ENCODE assay signal across 1 cellular context in the genomic region with DNA sequence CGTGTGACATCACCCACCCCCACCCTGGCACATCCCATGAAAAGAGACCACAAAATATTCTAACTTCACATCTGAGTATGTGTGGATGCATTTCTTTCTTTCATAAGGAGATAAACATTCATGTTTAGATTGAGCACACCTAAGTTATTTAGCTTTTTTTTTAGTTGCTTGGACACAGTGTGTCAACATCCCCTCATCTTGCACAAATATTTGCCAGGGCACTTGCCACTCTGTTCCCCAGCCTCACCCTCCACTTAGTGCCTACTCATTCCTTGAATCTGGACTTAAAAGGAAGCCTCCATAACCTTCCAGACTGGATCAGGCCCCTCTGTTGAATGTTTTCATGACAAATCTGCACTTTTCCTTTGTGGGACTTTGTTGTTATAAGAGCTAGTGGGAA.
A peak's percentile ranks its signal among the peaks of the same experiment; 100 is the strongest.
TF ChIP-seq lines count a peak whose summit lies in the region.

No MANE protein-coding gene starts in this region.

TF ChIP-seq in A549, 52 proteins besides CTCF, POLR2A, EP300 and RAD21:
- TF ChIP-seq FOXS1 (CRISPR knock-in tag; IDR thresholded peaks at IDR 0.05) (no peak), POLR2AphosphoS2 (conservative IDR thresholded peaks at IDR 0.05; ENCODE audit: low read length) (no peak), BHLHE40 (IDR thresholded peaks at IDR 0.05; ENCODE audit: low read depth, low read length) (no peak), KDM1A (IDR thresholded peaks at IDR 0.05; ENCODE audit: low read depth) (no peak), FOSL2 (IDR thresholded peaks at IDR 0.05) (no peak), FOSL2 (CRISPR knock-in tag; IDR thresholded peaks at IDR 0.05) (0 out of 2 replicates have a peak, but pooled peaks have one; percentile 12), HDAC2 (IDR thresholded peaks at IDR 0.05) (no peak), CBX8 (IDR thresholded peaks at IDR 0.05) (no peak), JUN (IDR thresholded peaks at IDR 0.05) (no peak), ZC3H11A (IDR thresholded peaks at IDR 0.05) (no peak), RCOR1 (IDR thresholded peaks at IDR 0.05; ENCODE audit: low read depth, low read length) (no peak), ESRRA (IDR thresholded peaks at IDR 0.05; ENCODE audit: borderline replicate concordance, low read length) (no peak), TP53 (CRISPR knock-in tag; IDR thresholded peaks at IDR 0.05) (no peak), ZFP36 (IDR thresholded peaks at IDR 0.05; ENCODE audit: borderline replicate concordance, partially characterized antibody) (no peak), ZSCAN20 (CRISPR knock-in tag; IDR thresholded peaks at IDR 0.05) (no peak), TFCP2L1 (CRISPR knock-in tag; IDR thresholded peaks at IDR 0.05) (no peak), FOSB (CRISPR knock-in tag; IDR thresholded peaks at IDR 0.05) (no peak), CBX2 (IDR thresholded peaks at IDR 0.05; ENCODE audit: borderline replicate concordance, low read depth) (no peak), HES2 (IDR thresholded peaks at IDR 0.05) (no peak), MAX (IDR thresholded peaks at IDR 0.05) (peak; percentile 18; the same call in 1 of the 2 replicates), CEBPB (IDR thresholded peaks at IDR 0.05) (peak in 1 of 2 experiments; percentile 48; a peak in 1 of 4 replicates), KDM5A (IDR thresholded peaks at IDR 0.05) (no peak), SMC3 (IDR thresholded peaks at IDR 0.05) (no peak), REST (IDR thresholded peaks at IDR 0.05) (no peak), HOXB5 (CRISPR knock-in tag; IDR thresholded peaks at IDR 0.05) (no peak), RFX5 (IDR thresholded peaks at IDR 0.05) (no peak), MAFK (IDR thresholded peaks at IDR 0.05; ENCODE audit: partially characterized antibody) (peak; percentile 24), HOXA7 (CRISPR knock-in tag; IDR thresholded peaks at IDR 0.05) (no peak), EHF (CRISPR knock-in tag; IDR thresholded peaks at IDR 0.05) (no peak), GATA3 (IDR thresholded peaks at IDR 0.05; ENCODE audit: borderline replicate concordance) (peak; percentile 59), NR3C1 (IDR thresholded peaks at IDR 0.05) (no peak), JUNB (IDR thresholded peaks at IDR 0.05) (no peak)
- TF ChIP-seq, protein P1, sequence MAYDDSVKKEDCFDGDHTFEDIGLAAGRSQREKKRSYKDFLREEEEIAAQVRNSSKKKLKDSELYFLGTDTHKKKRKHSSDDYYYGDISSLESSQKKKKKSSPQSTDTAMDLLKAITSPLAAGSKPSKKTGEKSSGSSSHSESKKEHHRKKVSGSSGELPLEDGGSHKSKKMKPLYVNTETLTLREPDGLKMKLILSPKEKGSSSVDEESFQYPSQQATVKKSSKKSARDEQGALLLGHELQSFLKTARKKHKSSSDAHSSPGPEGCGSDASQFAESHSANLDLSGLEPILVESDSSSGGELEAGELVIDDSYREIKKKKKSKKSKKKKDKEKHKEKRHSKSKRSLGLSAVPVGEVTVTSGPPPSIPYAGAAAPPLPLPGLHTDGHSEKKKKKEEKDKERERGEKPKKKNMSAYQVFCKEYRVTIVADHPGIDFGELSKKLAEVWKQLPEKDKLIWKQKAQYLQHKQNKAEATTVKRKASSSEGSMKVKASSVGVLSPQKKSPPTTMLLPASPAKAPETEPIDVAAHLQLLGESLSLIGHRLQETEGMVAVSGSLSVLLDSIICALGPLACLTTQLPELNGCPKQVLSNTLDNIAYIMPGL (CRISPR knock-in tag; IDR thresholded peaks at IDR 0.05; ENCODE audit: borderline replicate concordance), result no peak
- TF ChIP-seq, protein P2, sequence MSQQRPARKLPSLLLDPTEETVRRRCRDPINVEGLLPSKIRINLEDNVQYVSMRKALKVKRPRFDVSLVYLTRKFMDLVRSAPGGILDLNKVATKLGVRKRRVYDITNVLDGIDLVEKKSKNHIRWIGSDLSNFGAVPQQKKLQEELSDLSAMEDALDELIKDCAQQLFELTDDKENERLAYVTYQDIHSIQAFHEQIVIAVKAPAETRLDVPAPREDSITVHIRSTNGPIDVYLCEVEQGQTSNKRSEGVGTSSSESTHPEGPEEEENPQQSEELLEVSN (IDR thresholded peaks at IDR 0.05; ENCODE audit: borderline replicate concordance, low read depth), result no peak
